In genomic region chr14:104350463-104351185, GRCh38 we compare ENCODE assay signal across 13 cellular contexts.
DNase-seq lines count a peak whose midpoint lies in the region; ATAC-seq and TF ChIP-seq lines count a peak whose summit lies in the region.
"Had no signal": no experiment of that assay in that cellular context is flagged by ENCODE, and none has a peak within 500 bp of the region (broad histone marks: within the 10 kb centered on the region; RNA-seq: fewer than 3 reads in every experiment).

No MANE protein-coding gene starts in this region.

- TF ChIP-seq CTCF in left lung (IDR thresholded peaks at IDR 0.05) (no peak), tibial artery (IDR thresholded peaks at IDR 0.05) (no peak), transverse colon (IDR thresholded peaks at IDR 0.05) (no peak)

- H3K9ac ChIP-seq in adipocyte (ENCODE audit: low read length), result no peak overlapping the region
- H3K9ac ChIP-seq: KMS-11 had no signal

- H3K4me3 ChIP-seq in adipocyte (ENCODE audit: low read length) (no peak overlapping the region), left lung (no peak overlapping the region), tibial artery (no peak overlapping the region), transverse colon (no peak overlapping the region)
- H3K4me3 ChIP-seq: gastrocnemius medialis had no signal

- intact Hi-C loops in left lung (cut with DNase I) (no loop called here), tibial artery (cut with DNase I; ENCODE audit: low total_unique reads) (no loop called here), transverse colon (cut with DNase I; ENCODE audit: low total_unique reads) (no loop called here)

- WGBS in transverse colon (ENCODE audit: low coverage in 1 of 2), 2 donors, result 41 to 47% methylated on average over 4 to 8 of the region's 8 CpGs

- H3K36me3 ChIP-seq in adipocyte (ENCODE audit: control insufficient read depth, insufficient read depth, low read length, severe bottlenecking), result no peaks in the 10 kb centered on the region
- H3K36me3 ChIP-seq in left lung, result no peaks in the 10 kb centered on the region
- H3K36me3 ChIP-seq in tibial artery, result no peaks in the 10 kb centered on the region
- H3K36me3 ChIP-seq in transverse colon, result no peaks in the 10 kb centered on the region
- H3K36me3 ChIP-seq: gastrocnemius medialis had no signal

- peak; percentile 42 for DNase-seq in activated effector memory CD4-positive, alpha-beta T cell treated with anti-CD3 and anti-CD28 coated beads, Interleukin-2, amount 50 U/mL, for 16 hours
- DNase-seq in activated effector memory CD4-positive, alpha-beta T cell treated with Interleukin-2 at 50 U/mL for 16 hours, result no peak
- peak; percentile 1 for DNase-seq in adipocyte (ENCODE audit: low read depth)
- DNase-seq in left lung, result peak in 1 of 2 donors; percentile 32
- DNase-seq in tibial artery, result peak; percentile 3 to 25
- DNase-seq in transverse colon, result no peak
- DNase-seq: DMS53; effector CD8-positive, alpha-beta T cell had no signal

- peak; percentile 41 for ATAC-seq in left lung
- ATAC-seq in HG02981 (IDR thresholded peaks at IDR 0.05; ENCODE audit: unreplicated experiment), result no peak
- ATAC-seq in GM18868 (IDR thresholded peaks at IDR 0.05; ENCODE audit: unreplicated experiment), result no peak
- ATAC-seq: gastrocnemius medialis, left colon had no signal

- TF ChIP-seq EP300 in transverse colon (IDR thresholded peaks at IDR 0.05; ENCODE audit: low read depth), result no peak

- in situ Hi-C loops in transverse colon (cut with MboI; ENCODE audit: low pct_ligation_motif_present in 1 of 4, low pct_unique_long_range_greater_than_20kb in 1 of 4, low sequenced_read_pairs in 3 of 4), result no loop called here

- H3K27ac ChIP-seq in left lung (peak overlapping the region in 1 of 2 donors; percentile 8), tibial artery (no peak overlapping the region), transverse colon (no peak overlapping the region)
- H3K27ac ChIP-seq: gastrocnemius medialis, KMS-11 had no signal

- H3K9me3 ChIP-seq in adipocyte (ENCODE audit: control insufficient read depth, low read length), result peaks cover 8% of the 10 kb centered on the region
- H3K9me3 ChIP-seq in left lung, result peaks cover 0 to 9% of the 10 kb centered on the region in 2 donors
- H3K9me3 ChIP-seq in tibial artery, result peaks cover 0 to 4% (median 0%) of the 10 kb centered on the region in 3 donors
- H3K9me3 ChIP-seq in transverse colon, result no peaks in the 10 kb centered on the region
- H3K9me3 ChIP-seq: gastrocnemius medialis had no signal

- no peak for TF ChIP-seq POLR2A in transverse colon (IDR thresholded peaks at IDR 0.05)

- H3K27me3 ChIP-seq in adipocyte (replicated peaks; ENCODE audit: control insufficient read depth, insufficient read depth, low read length) (no peaks in the 10 kb centered on the region), left lung (peaks cover 0 to 30% of the 10 kb centered on the region in 2 donors), tibial artery (peaks cover 0 to 30% of the 10 kb centered on the region in 2 donors), transverse colon (peaks cover 13% of the 10 kb centered on the region)

- H3K4me1 ChIP-seq in adipocyte (ENCODE audit: control insufficient read depth, insufficient read depth, low read length) (no peaks in the 10 kb centered on the region), left lung (no peaks in the 10 kb centered on the region), tibial artery (no peaks in the 10 kb centered on the region), transverse colon (peaks cover 0 to 6% (median 0%) of the 10 kb centered on the region in 4 donors)
- H3K4me1 ChIP-seq: gastrocnemius medialis had no signal

Comparison
In these comparisons a context has a peak if more than half of its experiments do, and no peak if none do; other contexts are left out.
1. DNase-seq: peak in activated effector memory CD4-positive, alpha-beta T cell treated with anti-CD3 and anti-CD28 coated beads, Interleukin-2, amount 50 U/mL, for 16 hours (single experiment), adipocyte (single experiment) and tibial artery (2 of 2); none in activated effector memory CD4-positive, alpha-beta T cell treated with Interleukin-2 at 50 U/mL for 16 hours (single experiment) and transverse colon (single experiment).